ENCODE assay signal across 8 cellular contexts in the genomic region with DNA sequence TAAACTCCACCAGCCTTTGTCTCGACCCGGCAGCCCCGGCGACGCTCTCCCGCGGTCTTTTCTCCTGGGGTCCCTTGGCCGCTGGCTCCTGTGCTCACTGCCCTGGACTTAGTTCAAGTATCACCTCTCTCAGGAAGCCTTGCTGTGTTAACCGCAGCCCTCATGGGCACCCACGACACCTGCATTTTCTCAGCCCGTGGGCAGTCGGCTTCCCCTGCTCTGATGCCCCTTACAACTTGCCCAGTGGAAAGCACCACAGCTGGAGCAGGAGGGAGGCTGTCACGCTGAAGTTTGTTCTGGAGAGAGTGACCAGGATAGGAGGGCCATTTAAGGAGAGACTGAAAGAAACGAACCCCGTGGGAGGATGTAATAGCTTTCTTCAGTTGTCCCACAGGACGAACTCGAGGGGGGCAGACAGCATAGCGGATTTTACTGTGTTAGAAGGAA. TPM values are rescaled to one million over a fixed set of nuclear protein-coding genes. Genes with fewer than 3 reads are reported as not detected.
A peak's percentile ranks its signal among the peaks of the same experiment; 100 is the strongest.
DNase-seq lines count a peak whose midpoint lies in the region; ATAC-seq and TF ChIP-seq lines count a peak whose summit lies in the region.

No MANE protein-coding gene starts in this region.

- POLR2A ChIA-PET in CD8-positive, alpha-beta T cell (lab: Charles Lee): no interaction called here
- POLR2A ChIA-PET in activated B cell treated with CpG ODN at 0.5 μM for 24 hours (lab: Charles Lee): no interaction called here

- H3K27me3 ChIP-seq in CD8-positive, alpha-beta T cell (ENCODE audit: insufficient read depth, low read length): no peaks in the 10 kb centered on the region
- H3K27me3 ChIP-seq in left ventricle myocardium inferior (ENCODE audit: low read depth) (no peaks in the 10 kb centered on the region), gastrocnemius medialis (no peaks in the 10 kb centered on the region)

- peak overlapping the region; percentile 70 for H3K27ac ChIP-seq in CD8-positive, alpha-beta T cell (ENCODE audit: low read depth, low read length)
- H3K27ac ChIP-seq in left ventricle myocardium inferior (replicated peaks): peak overlapping the region; percentile 92
- H3K27ac ChIP-seq in gastrocnemius medialis: peak overlapping the region; percentile 82 to 94 (median 86)

- no peaks in the 10 kb centered on the region for H3K9me3 ChIP-seq in CD8-positive, alpha-beta T cell (ENCODE audit: low read length)
- no peaks in the 10 kb centered on the region for H3K9me3 ChIP-seq in left ventricle myocardium inferior (replicated peaks)
- no peaks in the 10 kb centered on the region for H3K9me3 ChIP-seq in gastrocnemius medialis

- in situ Hi-C loops in gastrocnemius medialis (cut with MboI; ENCODE audit: low sequenced_read_pairs in 4 of 4): no loop called here

- intact Hi-C loops in CD8-positive, alpha-beta T cell (cut with DNase I, micrococcal nuclease): loop anchor here (1.0 kb wide), 2 partner anchors 295 to 453 kb away; a partner anchor contains a TSS
- intact Hi-C loops in activated B cell treated with CpG ODN at 0.5 μM for 24 hours (cut with micrococcal nuclease): loop anchor here (1.0 to 10.0 kb wide), 5 partner anchors 266 to 783 kb away; a partner anchor contains a TSS
- intact Hi-C loops in left ventricle myocardium inferior (cut with micrococcal nuclease): no loop called here
- intact Hi-C loops in gastrocnemius medialis (cut with DNase I; ENCODE audit: low total_unique reads): loop anchor here (10.0 kb wide), 1 partner anchor 266 kb away; no protein-coding TSS in a partner anchor

- no peaks in the 10 kb centered on the region for H3K27me3 Mint-ChIP-seq in CD8-positive, alpha-beta T cell (ENCODE audit: low read depth)
- H3K27me3 Mint-ChIP-seq in activated B cell treated with CpG ODN at 0.5 μM for 24 hours: no peaks in the 10 kb centered on the region

- peaks cover 9% of the 10 kb centered on the region for H3K36me3 Mint-ChIP-seq in CD8-positive, alpha-beta T cell
- peaks cover 9% of the 10 kb centered on the region for H3K36me3 Mint-ChIP-seq in activated B cell treated with CpG ODN at 0.5 μM for 24 hours (ENCODE audit: low read depth)

- H3K4me1 ChIP-seq in CD8-positive, alpha-beta T cell (ENCODE audit: insufficient read depth, low read length): peaks cover 21% of the 10 kb centered on the region
- H3K4me1 ChIP-seq in left ventricle myocardium inferior: peaks cover 39% of the 10 kb centered on the region
- peaks cover 20 to 36% of the 10 kb centered on the region in 2 donors for H3K4me1 ChIP-seq in gastrocnemius medialis

- TF ChIP-seq POLR2A in gastrocnemius medialis (IDR thresholded peaks at IDR 0.05): no peak

- H3K4me3 Mint-ChIP-seq in CD8-positive, alpha-beta T cell: no peak overlapping the region
- H3K4me3 Mint-ChIP-seq in activated B cell treated with CpG ODN at 0.5 μM for 24 hours: no peak overlapping the region

- no peak overlapping the region for H3K27ac Mint-ChIP-seq in CD8-positive, alpha-beta T cell
- H3K27ac Mint-ChIP-seq in activated B cell treated with CpG ODN at 0.5 μM for 24 hours: no peak overlapping the region

- H3K4me1 Mint-ChIP-seq in CD8-positive, alpha-beta T cell (ENCODE audit: low read depth): peaks cover 33% of the 10 kb centered on the region
- H3K4me1 Mint-ChIP-seq in activated B cell treated with CpG ODN at 0.5 μM for 24 hours: peaks cover 22% of the 10 kb centered on the region

- peak; percentile 21 for ATAC-seq in CD8-positive, alpha-beta T cell
- ATAC-seq in GM19328 (IDR thresholded peaks at IDR 0.05; ENCODE audit: unreplicated experiment) (peak; percentile 27), HG03196 (IDR thresholded peaks at IDR 0.05; ENCODE audit: unreplicated experiment) (peak; percentile 27), activated B cell treated with CpG ODN at 0.5 μM for 24 hours (ENCODE audit: low read depth) (peak; percentile 26), gastrocnemius medialis (peak; percentile 53 to 71)

- peaks cover 14% of the 10 kb centered on the region for H3K36me3 ChIP-seq in CD8-positive, alpha-beta T cell (ENCODE audit: insufficient read depth, low read length)
- H3K36me3 ChIP-seq in left ventricle myocardium inferior: peaks cover 15% of the 10 kb centered on the region
- peaks cover 4 to 12% of the 10 kb centered on the region in 2 donors for H3K36me3 ChIP-seq in gastrocnemius medialis

- H3K4me3 ChIP-seq in CD8-positive, alpha-beta T cell (ENCODE audit: low read depth, low read length): peak overlapping the region; percentile 65
- H3K4me3 ChIP-seq in left ventricle myocardium inferior (peak overlapping the region; percentile 97), gastrocnemius medialis (peak overlapping the region; percentile 96 to 98 (median 97))

- DNase-seq in CD8-positive, alpha-beta T cell: peak in 2 of 7 experiments; percentile 6 to 22
- DNase-seq in activated B cell treated with CpG ODN at 0.5 μM for 24 hours (no peak), left ventricle myocardium inferior (no peak), gastrocnemius medialis (peak in 1 of 2 donors; percentile 34), NCI-H1105 treated with DMSO at 0.1 percent for 48 hours (lab: John Stamatoyannopoulos, UW) (no peak)
- no peak for DNase-seq in stimulated activated naive CD4-positive, alpha-beta T cell treated with Interleukin-2 at 50 U/mL for 16 hours (lab: John Stamatoyannopoulos, UW)

- no peaks in the 10 kb centered on the region for H3K9me3 Mint-ChIP-seq in CD8-positive, alpha-beta T cell
- no peaks in the 10 kb centered on the region for H3K9me3 Mint-ChIP-seq in activated B cell treated with CpG ODN at 0.5 μM for 24 hours

- no peak for TF ChIP-seq CTCF in CD8-positive, alpha-beta T cell (IDR thresholded peaks at IDR 0.05)
- TF ChIP-seq CTCF in activated B cell treated with CpG ODN at 0.5 μM for 24 hours (IDR thresholded peaks at IDR 0.05): no peak
- TF ChIP-seq CTCF in left ventricle myocardium inferior (IDR thresholded peaks at IDR 0.05; ENCODE audit: borderline replicate concordance): no peak
- TF ChIP-seq CTCF in gastrocnemius medialis (IDR thresholded peaks at IDR 0.05 in 4 of 5, conservative IDR thresholded peaks at IDR 0.05 in 1 of 5): no peak

- CTCF ChIA-PET in CD8-positive, alpha-beta T cell (lab: Charles Lee): no interaction called here
- CTCF ChIA-PET in activated B cell treated with CpG ODN at 0.5 μM for 24 hours (lab: Charles Lee): interaction anchor here (1.1 kb wide), 1 partner anchor 23 kb away, joined by 4 read pairs; no protein-coding TSS in a partner anchor

RNA-seq across cellular contexts. Expression of a gene that starts 0.4 kb away (rescaled TPM):
- total RNA-seq in CD8-positive, alpha-beta T cell: 1 to 10 TPM; 3.0 to 4.0 TPM
- total RNA-seq in activated B cell treated with CpG ODN at 0.5 μM for 24 hours (6.9 and 9.5 TPM in 2 replicates), left ventricle myocardium inferior (4.7 TPM), gastrocnemius medialis (10 to 100 TPM in 2 of 4 donors, 1 to 10 TPM in 2; 1.4 to 20.7 (median 9.6) TPM)

RNA-seq across cellular contexts. Expression of a gene that starts 0.5 kb away (rescaled TPM):
- total RNA-seq in CD8-positive, alpha-beta T cell: 10 to 100 TPM; 26.2 to 27.4 TPM
- total RNA-seq in activated B cell treated with CpG ODN at 0.5 μM for 24 hours (38.5 and 46.5 TPM in 2 replicates), left ventricle myocardium inferior (66.8 TPM), gastrocnemius medialis (10 to 100 TPM; 36.4 to 77.2 (median 67.6) TPM)
